Comparison of ENCODE assay signal across 17 cellular contexts in genomic region chr1:227766653-227767277, GRCh38. TPM values are rescaled to one million over a fixed set of nuclear protein-coding genes. Genes with fewer than 3 reads are reported as not detected.
DNase-seq lines count a peak whose midpoint lies in the region; ATAC-seq and TF ChIP-seq lines count a peak whose summit lies in the region.
"Had no signal": no experiment of that assay in that cellular context is flagged by ENCODE, and none has a peak within 500 bp of the region (broad histone marks: within the 10 kb centered on the region; RNA-seq: fewer than 3 reads in every experiment).

No MANE protein-coding gene starts in this region.

- no peak overlapping the region for H3K4me3 Mint-ChIP-seq in MCF 10A (ENCODE audit: unreplicated experiment)
- peak overlapping the region; percentile 64 for H3K4me3 Mint-ChIP-seq in activated naive CD8-positive, alpha-beta T cell treated with anti-CD3 and anti-CD28 coated beads, Interleukin-2, amount 10 ng/mL, durations not matched to agents 7 days and 5 days
- H3K4me3 Mint-ChIP-seq: brain had no signal

- intact Hi-C loops in MCF 10A (cut with micrococcal nuclease) (no loop called here), breast epithelium (cut with DNase I; ENCODE audit: low total_unique reads) (loop anchor here (10.0 kb wide), 1 partner anchor 178 kb away; the partner anchor contains the start of gene WNT9A)

- peak overlapping the region; percentile 58 for H3K27ac Mint-ChIP-seq in MCF 10A (ENCODE audit: low read depth, unreplicated experiment)
- peak overlapping the region; percentile 72 for H3K27ac Mint-ChIP-seq in activated naive CD8-positive, alpha-beta T cell treated with anti-CD3 and anti-CD28 coated beads, Interleukin-2, amount 10 ng/mL, durations not matched to agents 7 days and 5 days

- TF ChIP-seq CTCF in MCF 10A (IDR thresholded peaks at IDR 0.05; ENCODE audit: unreplicated experiment): no peak
- no peak for TF ChIP-seq CTCF in breast epithelium (IDR thresholded peaks at IDR 0.05)

- 57% methylated on average over 19 of the region's 19 CpGs for WGBS in thymus

- no peak for TF ChIP-seq POLR2A in breast epithelium (IDR thresholded peaks at IDR 0.05)

- no peaks in the 10 kb centered on the region for H3K36me3 ChIP-seq in breast epithelium
- peaks cover 28% of the 10 kb centered on the region for H3K36me3 ChIP-seq in thymus (ENCODE audit: control insufficient read depth, insufficient read depth)

- peak; percentile 53 for DNase-seq in DMS 273 (lab: John Stamatoyannopoulos, UW; ENCODE audit: unreplicated experiment)
- DNase-seq in DMS 273 treated with DMSO at 0.1 percent for 48 hours (lab: John Stamatoyannopoulos, UW): no peak
- no peak for DNase-seq in MCF 10A (ENCODE audit: unreplicated experiment)
- no peak for DNase-seq in breast epithelium (ENCODE audit: low spot score in 2 of 2)
- DNase-seq in activated naive CD8-positive, alpha-beta T cell treated with anti-CD3 and anti-CD28 coated beads, Interleukin-2, amount 10 ng/mL, durations not matched to agents 7 days and 5 days: no peak
- DNase-seq in DMS153 treated with DMSO at 0.1 percent for 48 hours (lab: John Stamatoyannopoulos, UW; ENCODE audit: unreplicated experiment): no peak
- no peak for DNase-seq in COLO829 (ENCODE audit: low spot score)
- DNase-seq: Calu3, HCEC 1CT, mesendoderm, NCI-H526 treated with DMSO at 0.1 percent for 48 hours had no signal

- H3K27me3 ChIP-seq in breast epithelium (no peaks in the 10 kb centered on the region), thymus (ENCODE audit: control insufficient read depth, insufficient read depth) (no peaks in the 10 kb centered on the region)
- H3K27me3 ChIP-seq: SJSA1 had no signal

- no TSS peak for BruUV-seq in MCF 10A (replicated peaks; lab: Mats Ljungman, UMichigan)

- H3K36me3 Mint-ChIP-seq in MCF 10A (ENCODE audit: insufficient read depth, unreplicated experiment): peaks cover 66% of the 10 kb centered on the region
- H3K36me3 Mint-ChIP-seq in activated naive CD8-positive, alpha-beta T cell treated with anti-CD3 and anti-CD28 coated beads, Interleukin-2, amount 10 ng/mL, durations not matched to agents 7 days and 5 days: peaks cover 26% of the 10 kb centered on the region

- no peaks in the 10 kb centered on the region for H3K9me3 ChIP-seq in breast epithelium
- peaks cover 1% of the 10 kb centered on the region for H3K9me3 ChIP-seq in thymus (ENCODE audit: control insufficient read depth)
- H3K9me3 ChIP-seq: SJSA1 had no signal

- peak; percentile 2 for ATAC-seq in activated naive CD8-positive, alpha-beta T cell treated with anti-CD3 and anti-CD28 coated beads, Interleukin-2, amount 10 ng/mL, durations not matched to agents 7 days and 5 days (ENCODE audit: low read depth)

- H3K27me3 Mint-ChIP-seq in MCF 10A (ENCODE audit: insufficient read depth, unreplicated experiment): no peaks in the 10 kb centered on the region
- H3K27me3 Mint-ChIP-seq in activated naive CD8-positive, alpha-beta T cell treated with anti-CD3 and anti-CD28 coated beads, Interleukin-2, amount 10 ng/mL, durations not matched to agents 7 days and 5 days: peaks cover 5% of the 10 kb centered on the region
- H3K27me3 Mint-ChIP-seq: brain had no signal

- no peak overlapping the region for H3K4me3 ChIP-seq in breast epithelium
- H3K4me3 ChIP-seq in thymus (ENCODE audit: low read length): peak overlapping the region; percentile 2
- H3K4me3 ChIP-seq: SJSA1 had no signal

- H3K27ac ChIP-seq in breast epithelium (no peak overlapping the region), thymus (ENCODE audit: low read depth) (peak overlapping the region; percentile 89)
- H3K27ac ChIP-seq: 22Rv1, SJSA1, VCaP had no signal

- POLR2A ChIA-PET in MCF 10A (lab: Yijun Ruan, JAX): interaction anchor here (0.6 to 5.1 kb wide), 4 partner anchors 9 to 666 kb away, joined by 3 to 31 read pairs (median 3); partner anchors contain the start of gene WNT9A
- POLR2A ChIA-PET in activated naive CD8-positive, alpha-beta T cell treated with anti-CD3 and anti-CD28 coated beads, Interleukin-2, amount 10 ng/mL, durations not matched to agents 7 days and 5 days (lab: Charles Lee): interaction anchor here (0.6 to 2.6 kb wide), 5 partner anchors 8 to 828 kb away, joined by 3 to 14 read pairs (median 5); partner anchors contain the start of gene GUK1

- H3K4me1 Mint-ChIP-seq in MCF 10A (ENCODE audit: insufficient read depth, unreplicated experiment): peaks cover 45% of the 10 kb centered on the region
- H3K4me1 Mint-ChIP-seq in activated naive CD8-positive, alpha-beta T cell treated with anti-CD3 and anti-CD28 coated beads, Interleukin-2, amount 10 ng/mL, durations not matched to agents 7 days and 5 days: peaks cover 47% of the 10 kb centered on the region

- CTCF ChIA-PET in MCF 10A (lab: Yijun Ruan, JAX): interaction anchor here (0.7 to 5.3 kb wide), 5 partner anchors 159 to 286 kb away, joined by 3 to 79 read pairs (median 4); partner anchors contain the start of gene WNT9A

- H3K9me3 Mint-ChIP-seq in MCF 10A (ENCODE audit: unreplicated experiment): no peaks in the 10 kb centered on the region
- H3K9me3 Mint-ChIP-seq in activated naive CD8-positive, alpha-beta T cell treated with anti-CD3 and anti-CD28 coated beads, Interleukin-2, amount 10 ng/mL, durations not matched to agents 7 days and 5 days: no peaks in the 10 kb centered on the region
- H3K9me3 Mint-ChIP-seq: brain had no signal

- no peaks in the 10 kb centered on the region for H3K4me1 ChIP-seq in breast epithelium
- H3K4me1 ChIP-seq in thymus (ENCODE audit: control insufficient read depth, insufficient read depth, low read length): peaks cover 34% of the 10 kb centered on the region

RNA-seq across cellular contexts. Expression of gene SNAP47, which starts 31.5 kb away (rescaled TPM):
- total RNA-seq in MCF 10A (2022): 38.0 and 44.0 TPM in 2 replicates
- total RNA-seq in breast epithelium: 10 to 100 TPM; 28.3 to 60.3 (median 52.1) TPM
- 10 to 100 TPM; 29.0 to 29.2 TPM for total RNA-seq in activated naive CD8-positive, alpha-beta T cell treated with anti-CD3 and anti-CD28 coated beads, Interleukin-2, amount 10 ng/mL, durations not matched to agents 7 days and 5 days
- polyA plus RNA-seq in thymus: 17.3 TPM

RNA-seq across cellular contexts. Expression of gene JMJD4, which starts 31.7 kb away (rescaled TPM):
- total RNA-seq in MCF 10A (2022) (34.0 and 43.2 TPM in 2 replicates), breast epithelium (10 to 100 TPM; 11.7 to 27.2 (median 21.0) TPM)
- 10 to 100 TPM; 20.4 to 21.6 TPM for total RNA-seq in activated naive CD8-positive, alpha-beta T cell treated with anti-CD3 and anti-CD28 coated beads, Interleukin-2, amount 10 ng/mL, durations not matched to agents 7 days and 5 days
- polyA plus RNA-seq in thymus: 14.4 TPM

RNA-seq across cellular contexts. Expression of gene PRSS38, which starts 48.7 kb away (rescaled TPM):
- total RNA-seq in MCF 10A (2022): not detected in 2 replicates
- total RNA-seq in breast epithelium: not detected
- not detected for total RNA-seq in activated naive CD8-positive, alpha-beta T cell treated with anti-CD3 and anti-CD28 coated beads, Interleukin-2, amount 10 ng/mL, durations not matched to agents 7 days and 5 days
- not detected for polyA plus RNA-seq in thymus
- total RNA-seq: Calu3, omental fat pad, SJSA1 had no signal
